In the genomic region with DNA sequence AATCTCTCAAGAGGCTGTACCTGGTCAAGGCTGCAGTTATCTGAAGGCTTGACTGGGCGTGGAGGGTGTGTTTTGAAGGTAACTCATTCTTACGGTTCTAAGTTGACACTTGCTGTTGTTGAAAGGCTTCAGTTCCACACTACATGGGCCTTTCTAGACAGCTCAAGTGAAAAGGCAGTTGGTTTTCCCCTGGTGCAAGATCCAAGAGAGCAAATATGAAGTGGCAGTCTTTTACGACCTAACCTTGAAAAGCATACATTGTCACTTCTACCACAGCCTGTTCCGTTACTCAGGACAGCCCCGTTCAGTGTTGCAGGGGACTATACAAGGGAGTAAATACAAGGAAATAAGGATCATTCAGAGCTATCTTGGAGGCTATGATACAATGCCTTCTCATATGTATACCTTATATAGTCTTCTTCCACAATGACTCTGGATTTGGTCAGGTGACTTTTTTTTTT, we compare ENCODE assay signal across 12 cellular contexts. TPM values are rescaled to one million over a fixed set of nuclear protein-coding genes. Genes with fewer than 3 reads are reported as not detected.
DNase-seq lines count a peak whose midpoint lies in the region; ATAC-seq and TF ChIP-seq lines count a peak whose summit lies in the region.
"Had no signal": no experiment of that assay in that cellular context is flagged by ENCODE, and none has a peak within 500 bp of the region (broad histone marks: within the 10 kb centered on the region; RNA-seq: fewer than 3 reads in every experiment).

No MANE protein-coding gene starts in this region.

- H3K4me1 Mint-ChIP-seq in activated CD4-positive, alpha-beta memory T cell treated with anti-CD3 and anti-CD28 coated beads, Interleukin-2, amount 10 ng/mL, durations not matched to agents 7 days and 5 days: peaks cover 53% of the 10 kb centered on the region
- H3K4me1 Mint-ChIP-seq in natural killer cell treated with Interleukin-12 subunit alpha and Interleukin-12 subunit beta and Interleukin-15 and Interleukin-18, amount 100 ng/mL, for 72 hours (ENCODE audit: low read depth in 2 of 2): peaks cover 32 to 46% of the 10 kb centered on the region in 2 donors

- POLR2A ChIA-PET in activated CD4-positive, alpha-beta memory T cell treated with anti-CD3 and anti-CD28 coated beads, Interleukin-2, amount 10 ng/mL, durations not matched to agents 7 days and 5 days (lab: Charles Lee): interaction anchor here (1.4 kb wide), 1 partner anchor 47 kb away, joined by 3 read pairs; the partner anchor contains the start of gene PDS5A

- in situ Hi-C loops in GM13976 (cut with MboI; ENCODE audit: low sequenced_read_pairs, unreplicated experiment): no loop called here

- H3K27me3 Mint-ChIP-seq in activated CD4-positive, alpha-beta memory T cell treated with anti-CD3 and anti-CD28 coated beads, Interleukin-2, amount 10 ng/mL, durations not matched to agents 7 days and 5 days: no peaks in the 10 kb centered on the region
- no peaks in the 10 kb centered on the region for H3K27me3 Mint-ChIP-seq in natural killer cell treated with Interleukin-12 subunit alpha and Interleukin-12 subunit beta and Interleukin-15 and Interleukin-18, amount 100 ng/mL, for 72 hours

- peak overlapping the region; percentile 76 for H3K27ac Mint-ChIP-seq in activated CD4-positive, alpha-beta memory T cell treated with anti-CD3 and anti-CD28 coated beads, Interleukin-2, amount 10 ng/mL, durations not matched to agents 7 days and 5 days
- H3K27ac Mint-ChIP-seq in natural killer cell treated with Interleukin-12 subunit alpha and Interleukin-12 subunit beta and Interleukin-15 and Interleukin-18, amount 100 ng/mL, for 72 hours: peak overlapping the region; percentile 81 to 84

- CTCF ChIA-PET in activated CD4-positive, alpha-beta memory T cell treated with anti-CD3 and anti-CD28 coated beads, Interleukin-2, amount 10 ng/mL, durations not matched to agents 7 days and 5 days (lab: Charles Lee): interaction anchor here (0.7 kb wide), 1 partner anchor 32 kb away, joined by 4 read pairs; no protein-coding TSS in a partner anchor

- no peaks in the 10 kb centered on the region for H3K9me3 Mint-ChIP-seq in activated CD4-positive, alpha-beta memory T cell treated with anti-CD3 and anti-CD28 coated beads, Interleukin-2, amount 10 ng/mL, durations not matched to agents 7 days and 5 days
- no peaks in the 10 kb centered on the region for H3K9me3 Mint-ChIP-seq in natural killer cell treated with Interleukin-12 subunit alpha and Interleukin-12 subunit beta and Interleukin-15 and Interleukin-18, amount 100 ng/mL, for 72 hours

- DNase-seq in GM13976 (ENCODE audit: low spot score) (peak; percentile 26), D341Med (ENCODE audit: low spot score) (no peak)
- DNase-seq in activated CD4-positive, alpha-beta memory T cell treated with anti-CD3 and anti-CD28 coated beads, Interleukin-2, amount 10 ng/mL, durations not matched to agents 7 days and 5 days: no peak
- DNase-seq in natural killer cell treated with Interleukin-12 subunit alpha and Interleukin-12 subunit beta and Interleukin-15 and Interleukin-18, amount 100 ng/mL, for 72 hours (ENCODE audit: low spot score): no peak
- DNase-seq in stimulated activated CD4-positive, alpha-beta T cell treated with anti-CD3 and anti-CD28 coated beads, Interleukin-2, amount 100 ng/mL, for 24 hours: no peak
- DNase-seq in stimulated activated CD4-positive, alpha-beta T cell treated with anti-CD3 and anti-CD28 coated beads, Interleukin-15, amount 100 ng/mL, for 24 hours: no peak
- DNase-seq: foreskin melanocyte, NCI-H524 treated with DMSO at 0.1 percent for 48 hours, SW 1271, uterus had no signal

- peaks cover 27% of the 10 kb centered on the region for H3K36me3 Mint-ChIP-seq in activated CD4-positive, alpha-beta memory T cell treated with anti-CD3 and anti-CD28 coated beads, Interleukin-2, amount 10 ng/mL, durations not matched to agents 7 days and 5 days (ENCODE audit: low read depth)
- H3K36me3 Mint-ChIP-seq in natural killer cell treated with Interleukin-12 subunit alpha and Interleukin-12 subunit beta and Interleukin-15 and Interleukin-18, amount 100 ng/mL, for 72 hours: no peaks in the 10 kb centered on the region

- no peak for TF ChIP-seq CTCF in GM13976 (IDR thresholded peaks at IDR 0.05; ENCODE audit: borderline replicate concordance, control extremely low read depth, extremely low read depth, insufficient read depth, missing control alignments)

- H3K4me3 Mint-ChIP-seq in activated CD4-positive, alpha-beta memory T cell treated with anti-CD3 and anti-CD28 coated beads, Interleukin-2, amount 10 ng/mL, durations not matched to agents 7 days and 5 days: no peak overlapping the region
- peak overlapping the region; percentile 73 for H3K4me3 Mint-ChIP-seq in natural killer cell treated with Interleukin-12 subunit alpha and Interleukin-12 subunit beta and Interleukin-15 and Interleukin-18, amount 100 ng/mL, for 72 hours

- ATAC-seq in GM21619 (IDR thresholded peaks at IDR 0.05; ENCODE audit: unreplicated experiment): peak; percentile 63
- peak; percentile 85 to 86 for ATAC-seq in natural killer cell treated with Interleukin-12 subunit alpha and Interleukin-12 subunit beta and Interleukin-15 and Interleukin-18, amount 100 ng/mL, for 72 hours
- ATAC-seq: left lobe of liver had no signal

RNA-seq across cellular contexts. Expression of gene PDS5A, which starts 46.2 kb away (rescaled TPM):
- total RNA-seq in activated CD4-positive, alpha-beta memory T cell treated with anti-CD3 and anti-CD28 coated beads, Interleukin-2, amount 10 ng/mL, durations not matched to agents 7 days and 5 days: 10 to 100 TPM; 97.8 to 99.6 TPM
- 100 to 1,000 TPM in 1 of 2 donors, 10 to 100 TPM in 1; 84.4 to 150 TPM for total RNA-seq in natural killer cell treated with Interleukin-12 subunit alpha and Interleukin-12 subunit beta and Interleukin-15 and Interleukin-18, amount 100 ng/mL, for 72 hours
